In the genomic region with DNA sequence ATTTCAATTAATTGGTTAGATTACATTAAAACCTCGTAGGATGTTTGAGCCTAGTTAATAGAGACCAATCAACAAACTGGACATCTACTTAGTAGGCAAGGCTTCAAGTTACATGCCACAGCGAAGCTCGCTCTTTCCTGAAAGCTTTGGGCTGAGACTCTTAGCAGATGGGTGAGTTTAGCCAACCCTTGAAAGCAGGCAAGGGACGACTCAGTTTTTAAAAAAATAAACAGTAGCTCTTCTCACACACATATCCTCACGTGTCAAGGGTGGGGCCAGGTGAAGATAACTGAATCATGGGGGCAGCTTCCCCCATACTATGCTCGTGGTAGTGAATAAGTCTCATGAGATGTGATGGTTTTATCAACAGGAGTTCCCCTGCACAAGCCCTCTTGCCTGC, we compare ENCODE assay signal across 8 cellular contexts. TPM values are rescaled to one million over a fixed set of nuclear protein-coding genes. Genes with fewer than 3 reads are reported as not detected.
DNase-seq lines count a peak whose midpoint lies in the region; ATAC-seq, FAIRE-seq and TF ChIP-seq lines count a peak whose summit lies in the region.

No MANE protein-coding gene starts in this region.

- H3K79me2 ChIP-seq in GM23248 (ENCODE audit: insufficient read depth), result peaks cover 13% of the 10 kb centered on the region

- TF ChIP-seq CTCF in gastrocnemius medialis (IDR thresholded peaks at IDR 0.05 in 4 of 5, conservative IDR thresholded peaks at IDR 0.05 in 1 of 5) (no peak), kidney (IDR thresholded peaks at IDR 0.05; ENCODE audit: borderline replicate concordance, extremely low read depth, insufficient read depth) (no peak)

- no peak for TF ChIP-seq POLR2A in gastrocnemius medialis (IDR thresholded peaks at IDR 0.05)

- CTCF ChIA-PET in HEK293T (lab: Yijun Ruan, JAX), result interaction anchor here (1.0 to 1.6 kb wide), 2 partner anchors 23 to 298 kb away, joined by 4 to 5 read pairs; no protein-coding TSS in a partner anchor

- intact Hi-C loops in gastrocnemius medialis (cut with DNase I; ENCODE audit: low total_unique reads) (no loop called here), kidney (cut with DNase I) (no loop called here)

- POLR2A ChIA-PET in HEK293T (lab: Yijun Ruan, JAX), result interaction anchor here (1.0 to 4.4 kb wide), 5 partner anchors 8 to 751 kb away, joined by 3 to 61 read pairs (median 4); partner anchors contain the start of gene BCLAF1

- no peaks in the 10 kb centered on the region for H4K20me1 ChIP-seq in GM23248 (ENCODE audit: insufficient read depth)

- ATAC-seq in gastrocnemius medialis, result no peak

- DNase-seq in GM23248 (peak; percentile 33), RPMI7951 (ENCODE audit: low read depth) (peak; percentile 19), gastrocnemius medialis (no peak), NCI-H1694 (lab: John Stamatoyannopoulos, UW) (no peak), HEK293T (ENCODE audit: extremely low spot score) (no peak), kidney (no peak)
- no peak for DNase-seq in activated CD4-positive, alpha-beta T cell treated with anti-CD3 and anti-CD28 coated beads, Interleukin-2, amount 50 U/mL, for 48 hours

- H3K27me3 ChIP-seq in GM23248 (replicated peaks; ENCODE audit: insufficient read depth), result no peaks in the 10 kb centered on the region
- no peaks in the 10 kb centered on the region for H3K27me3 ChIP-seq in esophagus (ENCODE audit: control insufficient read depth in 1 of 2, insufficient read depth in 2 of 2, low read length in 2 of 2)
- H3K27me3 ChIP-seq in gastrocnemius medialis, result no peaks in the 10 kb centered on the region

- H3K9me2 ChIP-seq in GM23248 (ENCODE audit: insufficient read depth), result no peaks in the 10 kb centered on the region

- H3K4me1 ChIP-seq in GM23248 (ENCODE audit: insufficient read depth) (peaks cover 16% of the 10 kb centered on the region; the same call in 1 of the 2 replicates), esophagus (ENCODE audit: control insufficient read depth in 2 of 2, insufficient read depth in 2 of 2, low read length in 1 of 2) (peaks cover 0 to 5% of the 10 kb centered on the region in 2 donors), gastrocnemius medialis (peaks cover 16 to 22% of the 10 kb centered on the region in 2 donors), kidney (ENCODE audit: control insufficient read depth in 1 of 2, insufficient read depth in 1 of 2, low read depth in 1 of 2, low read length in 2 of 2) (peaks cover 6 to 8% of the 10 kb centered on the region in 2 donors)

- peak overlapping the region; percentile 71 for H3K9ac ChIP-seq in GM23248
- no peak overlapping the region for H3K9ac ChIP-seq in kidney (ENCODE audit: low read length in 2 of 2)

- no peaks in the 10 kb centered on the region for H3K9me3 ChIP-seq in GM23248 (ENCODE audit: low read depth)
- H3K9me3 ChIP-seq in esophagus (ENCODE audit: control insufficient read depth in 2 of 2, insufficient read depth in 1 of 2, low read depth in 1 of 2, low read length in 1 of 2), result no peaks in the 10 kb centered on the region
- no peaks in the 10 kb centered on the region for H3K9me3 ChIP-seq in gastrocnemius medialis
- no peaks in the 10 kb centered on the region for H3K9me3 ChIP-seq in kidney (ENCODE audit: control insufficient read depth in 1 of 2, low read length in 2 of 2)

- peaks cover 44% of the 10 kb centered on the region for H3F3A ChIP-seq in GM23248 (ENCODE audit: insufficient read depth)

- in situ Hi-C loops in GM23248 (cut with MboI), result no loop called here
- in situ Hi-C loops in gastrocnemius medialis (cut with MboI; ENCODE audit: low sequenced_read_pairs in 4 of 4), result no loop called here

- 0 out of 2 replicates have a peak, but pooled peaks cover 3% of the 10 kb centered on the region for H3K36me3 ChIP-seq in GM23248 (ENCODE audit: low read depth)
- H3K36me3 ChIP-seq in esophagus (ENCODE audit: control insufficient read depth in 2 of 2, insufficient read depth in 2 of 2, low read length in 1 of 2), result no peaks in the 10 kb centered on the region
- H3K36me3 ChIP-seq in gastrocnemius medialis, result no peaks in the 10 kb centered on the region
- no peaks in the 10 kb centered on the region for H3K36me3 ChIP-seq in kidney (ENCODE audit: control insufficient read depth in 1 of 2, insufficient read depth in 2 of 2, low read length in 2 of 2)

- H3K4me3 ChIP-seq in GM23248 (peak overlapping the region; percentile 94), esophagus (ENCODE audit: low read depth in 1 of 2, low read length in 2 of 2) (peak overlapping the region; percentile 72 to 83), gastrocnemius medialis (peak overlapping the region; percentile 73 to 81 (median 74)), kidney (ENCODE audit: low read length in 2 of 2) (peak overlapping the region in 1 of 2 donors; percentile 84)

- peak overlapping the region; percentile 81 for H3K4me2 ChIP-seq in GM23248 (ENCODE audit: unreplicated experiment)

- WGBS in GM23248 (ENCODE audit: low coverage in 1 of 2, low lambda C conversion rate in 2 of 2, missing lambda C conversion rate in 2 of 2), 2 experiments, result 20 to 21% methylated on average over 6 of the region's 6 CpGs
- 24 to 29% methylated on average over 6 of the region's 6 CpGs for WGBS in esophagus, 2 donors

- H3K27ac ChIP-seq in GM23248 (no peak overlapping the region), esophagus (ENCODE audit: low read depth in 2 of 2, low read length in 1 of 2) (no peak overlapping the region), gastrocnemius medialis (no peak overlapping the region), kidney (ENCODE audit: low read depth in 2 of 2, low read length in 2 of 2) (no peak overlapping the region)

- peak overlapping the region; percentile 92 for H2AFZ ChIP-seq in GM23248

- FAIRE-seq in kidney (lab: Jason Lieb, UNC), result no peak

TF ChIP-seq in HEK293T, 16 proteins besides CTCF, POLR2A, EP300 and RAD21:
- TF ChIP-seq CTBP1 (IDR thresholded peaks at IDR 0.05; ENCODE audit: borderline replicate concordance) (no peak), ZNF384 (IDR thresholded peaks at IDR 0.05) (no peak), FOXM1 (IDR thresholded peaks at IDR 0.05; ENCODE audit: borderline replicate concordance) (no peak), NFRKB (IDR thresholded peaks at IDR 0.05) (no peak), ELF4 (IDR thresholded peaks at IDR 0.05) (no peak), SP1 (IDR thresholded peaks at IDR 0.05) (no peak), FOXK2 (IDR thresholded peaks at IDR 0.05) (no peak), HDGF (IDR thresholded peaks at IDR 0.05; ENCODE audit: borderline replicate concordance) (no peak), L3MBTL2 (conservative IDR thresholded peaks at IDR 0.05) (no peak), ARNT (IDR thresholded peaks at IDR 0.05) (no peak)
- TF ChIP-seq, protein P1, sequence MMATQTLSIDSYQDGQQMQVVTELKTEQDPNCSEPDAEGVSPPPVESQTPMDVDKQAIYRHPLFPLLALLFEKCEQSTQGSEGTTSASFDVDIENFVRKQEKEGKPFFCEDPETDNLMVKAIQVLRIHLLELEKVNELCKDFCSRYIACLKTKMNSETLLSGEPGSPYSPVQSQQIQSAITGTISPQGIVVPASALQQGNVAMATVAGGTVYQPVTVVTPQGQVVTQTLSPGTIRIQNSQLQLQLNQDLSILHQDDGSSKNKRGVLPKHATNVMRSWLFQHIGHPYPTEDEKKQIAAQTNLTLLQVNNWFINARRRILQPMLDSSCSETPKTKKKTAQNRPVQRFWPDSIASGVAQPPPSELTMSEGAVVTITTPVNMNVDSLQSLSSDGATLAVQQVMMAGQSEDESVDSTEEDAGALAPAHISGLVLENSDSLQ (IDR thresholded peaks at IDR 0.05), result no peak

RNA-seq across cellular contexts. Expression of gene MTFR2, which starts 0.8 kb away (rescaled TPM):
- total RNA-seq in GM23248 (2014; rRNA removed; shearing (Covaris generic)), result not detected in 2 replicates
- 2.5 and 3.1 TPM in 2 replicates for polyA plus RNA-seq in GM23248 (2016; fragmentation: Nextera tagmentation; extraction: Ambion mirVana)
- 7.8 and 17.1 TPM in 2 replicates for total RNA-seq in RPMI7951 (2014; rRNA removed; shearing (Covaris generic))
- 1 to 10 TPM; 1.7 to 3.2 TPM for polyA plus RNA-seq in esophagus
- under 1 TPM in 1 of 4 donors, not detected in 3; 0.51 TPM for total RNA-seq in gastrocnemius medialis
- 1.3 TPM for total RNA-seq in kidney
- 0.65 TPM for polyA plus RNA-seq in kidney (ENCODE audit: insufficient read depth, low read depth, low replicate concordance)

RNA-seq across cellular contexts. Expression of gene BCLAF1, which starts 40.3 kb away (rescaled TPM):
- 62.6 and 80.3 TPM in 2 replicates for total RNA-seq in GM23248 (2014; rRNA removed; shearing (Covaris generic))
- polyA plus RNA-seq in GM23248 (2016; fragmentation: Nextera tagmentation; extraction: Ambion mirVana) (78.0 and 78.3 TPM in 2 replicates), esophagus (10 to 100 TPM; 20.3 to 22.4 TPM), kidney (ENCODE audit: insufficient read depth, low read depth, low replicate concordance) (18.3 TPM)
- total RNA-seq in RPMI7951 (2014; rRNA removed; shearing (Covaris generic)), result 75.3 and 83.0 TPM in 2 replicates
- total RNA-seq in gastrocnemius medialis (10 to 100 TPM; 27.3 to 83.0 (median 61.8) TPM), kidney (132 TPM)

Comparison
In these comparisons a context has a peak if more than half of its experiments do, and no peak if none do; other contexts are left out.
1. DNase-seq: peak in GM23248 (single experiment) and RPMI7951 (single experiment); none in gastrocnemius medialis (0 of 2), NCI-H1694 (single experiment), HEK293T (single experiment), activated CD4-positive, alpha-beta T cell treated with anti-CD3 and anti-CD28 coated beads, Interleukin-2, amount 50 U/mL, for 48 hours (0 of 2) and kidney (single experiment).